ENCODE assay signal across 1 cellular context in the genomic region with DNA sequence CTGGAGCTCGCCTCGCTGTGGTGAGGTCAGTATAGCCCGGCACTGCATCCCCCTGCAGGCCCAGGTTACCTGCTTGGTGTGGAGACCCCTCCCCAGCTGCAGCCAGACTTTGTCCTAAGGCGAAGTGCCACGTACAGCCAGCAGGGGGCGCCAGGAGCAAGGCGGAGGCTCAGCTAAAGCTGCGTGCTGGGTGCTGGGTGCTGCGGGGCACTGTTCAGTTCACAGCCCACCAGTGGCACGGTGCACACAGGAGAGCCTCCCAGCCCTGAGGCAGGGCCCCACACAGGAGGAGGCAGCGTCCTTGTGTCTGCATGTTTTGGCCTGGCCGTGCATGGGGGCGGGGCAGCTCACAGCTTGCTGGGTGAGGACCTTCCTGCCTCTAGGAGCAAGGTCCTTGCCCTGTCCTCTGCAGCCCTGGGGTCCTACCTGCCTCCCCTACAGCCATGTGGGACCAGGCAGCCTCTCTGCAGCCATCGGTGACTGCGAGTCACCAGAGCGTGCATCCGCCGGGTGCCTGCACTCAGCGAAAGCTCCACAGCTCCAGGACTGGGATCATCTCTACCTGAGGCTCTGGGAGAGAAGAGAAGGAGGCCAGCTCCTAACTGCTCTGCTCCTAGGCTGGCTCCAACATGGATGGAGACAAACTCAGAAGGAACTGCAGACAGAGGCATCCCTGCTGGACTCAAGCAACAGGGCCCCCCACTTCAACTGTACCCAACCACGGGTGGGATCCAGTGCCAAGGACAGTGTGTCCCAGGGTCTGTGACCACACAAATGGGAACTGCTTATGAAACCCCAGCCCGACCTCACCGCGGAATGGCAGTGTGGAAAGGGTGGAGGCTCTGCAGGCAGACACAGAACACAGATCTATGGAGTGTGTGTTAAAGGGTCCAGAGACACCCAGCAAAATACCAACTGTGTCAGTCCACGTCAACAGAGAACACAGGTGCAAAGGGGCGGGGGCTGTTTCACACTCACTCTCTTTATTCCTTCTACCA.
TF ChIP-seq lines count a peak whose summit lies in the region.

No MANE protein-coding gene starts in this region.

TF ChIP-seq in HepG2, 621 proteins besides CTCF, POLR2A, EP300 and RAD21 (continued from another document and continues in another):
- TF ChIP-seq, protein P1, sequence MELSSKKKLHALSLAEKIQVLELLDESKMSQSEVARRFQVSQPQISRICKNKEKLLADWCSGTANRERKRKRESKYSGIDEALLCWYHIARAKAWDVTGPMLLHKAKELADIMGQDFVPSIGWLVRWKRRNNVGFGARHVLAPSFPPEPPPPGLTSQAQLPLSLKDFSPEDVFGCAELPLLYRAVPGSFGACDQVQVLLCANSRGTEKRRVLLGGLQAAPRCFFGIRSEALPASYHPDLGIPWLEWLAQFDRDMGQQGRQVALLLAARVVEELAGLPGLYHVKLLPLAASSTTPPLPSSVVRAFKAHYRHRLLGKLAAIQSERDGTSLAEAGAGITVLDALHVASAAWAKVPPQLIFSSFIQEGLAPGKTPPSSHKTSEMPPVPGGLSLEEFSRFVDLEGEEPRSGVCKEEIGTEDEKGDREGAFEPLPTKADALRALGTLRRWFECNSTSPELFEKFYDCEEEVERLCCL (CRISPR knock-in tag; IDR thresholded peaks at IDR 0.05; ENCODE audit: borderline replicate concordance), result no peak
- TF ChIP-seq SRF (IDR thresholded peaks at IDR 0.05; ENCODE audit: low read depth, low read length) (0 out of 2 replicates have a peak, but pooled peaks have one; percentile 16), ZNF569 (CRISPR knock-in tag; IDR thresholded peaks at IDR 0.05; ENCODE audit: borderline replicate concordance) (peak; percentile 66; the same call in 1 of the 2 replicates), DR1 (CRISPR knock-in tag; IDR thresholded peaks at IDR 0.05) (no peak), FOXO4 (CRISPR knock-in tag; conservative IDR thresholded peaks at IDR 0.05) (no peak), RORA (CRISPR knock-in tag; IDR thresholded peaks at IDR 0.05) (no peak), WIZ (CRISPR knock-in tag; IDR thresholded peaks at IDR 0.05) (peak; percentile 77; the same call in 1 of the 2 replicates), ZNF501 (CRISPR knock-in tag; IDR thresholded peaks at IDR 0.05) (peak; percentile 90), ZNF652 (CRISPR knock-in tag; IDR thresholded peaks at IDR 0.05; ENCODE audit: borderline replicate concordance, low read depth) (peak; percentile 40; the same call in 1 of the 2 replicates), CBX1 (IDR thresholded peaks at IDR 0.05; ENCODE audit: low read depth) (peak; percentile 93), PREB (CRISPR knock-in tag; IDR thresholded peaks at IDR 0.05) (no peak), MZF1 (CRISPR knock-in tag; IDR thresholded peaks at IDR 0.05; ENCODE audit: borderline replicate concordance) (0 out of 2 replicates have a peak, but pooled peaks have one; percentile 83), NR2C2 (CRISPR knock-in tag; IDR thresholded peaks at IDR 0.05; ENCODE audit: borderline replicate concordance) (peak; percentile 64; the same call in 1 of the 2 replicates), ZFP90 (CRISPR knock-in tag; IDR thresholded peaks at IDR 0.05; ENCODE audit: borderline replicate concordance) (peak; percentile 94), RCOR2 (CRISPR knock-in tag; IDR thresholded peaks at IDR 0.05) (peak; percentile 87; the same call in 1 of the 2 replicates), ZNF33B (CRISPR knock-in tag; IDR thresholded peaks at IDR 0.05) (peak; percentile 91), ZNF75D (CRISPR knock-in tag; IDR thresholded peaks at IDR 0.05; ENCODE audit: borderline replicate concordance) (no peak), ZNF878 (CRISPR knock-in tag; IDR thresholded peaks at IDR 0.05) (no peak), ZNF678 (CRISPR knock-in tag; IDR thresholded peaks at IDR 0.05) (no peak), SALL1 (CRISPR knock-in tag; IDR thresholded peaks at IDR 0.05) (peak; percentile 98), E2F5 (CRISPR knock-in tag; conservative IDR thresholded peaks at IDR 0.05) (no peak), NR2F2 (IDR thresholded peaks at IDR 0.05; ENCODE audit: borderline replicate concordance, low read depth) (no peak), NFE2L2 (IDR thresholded peaks at IDR 0.05; ENCODE audit: low read length) (no peak), GZF1 (CRISPR knock-in tag; IDR thresholded peaks at IDR 0.05) (peak; percentile 63; the same call in 1 of the 2 replicates), RBM39 (IDR thresholded peaks at IDR 0.05; ENCODE audit: low read depth, low read length, poor library complexity, severe bottlenecking) (peak; percentile 73), FOXA1 (IDR thresholded peaks at IDR 0.05) (no peak), FOXA1 (CRISPR knock-in tag; IDR thresholded peaks at IDR 0.05) (no peak), ISX (CRISPR knock-in tag; conservative IDR thresholded peaks at IDR 0.05) (no peak), ASH2L (IDR thresholded peaks at IDR 0.05; ENCODE audit: insufficient read length, low read depth, low read length) (peak; percentile 79), TGIF2 (CRISPR knock-in tag; IDR thresholded peaks at IDR 0.05) (peak; percentile 94), ZUFSP (CRISPR knock-in tag; IDR thresholded peaks at IDR 0.05; ENCODE audit: borderline replicate concordance) (no peak), ZBTB42 (CRISPR knock-in tag; IDR thresholded peaks at IDR 0.05) (no peak), ZNF101 (CRISPR knock-in tag; IDR thresholded peaks at IDR 0.05; ENCODE audit: borderline replicate concordance, low read depth) (no peak), MXI1 (IDR thresholded peaks at IDR 0.05; ENCODE audit: borderline replicate concordance, low read depth, low read length) (peak; percentile 81; the same call in 1 of the 3 replicates), GATA4 (IDR thresholded peaks at IDR 0.05; ENCODE audit: borderline replicate concordance, low read depth) (no peak), MLLT10 (CRISPR knock-in tag; IDR thresholded peaks at IDR 0.05) (no peak), MTA1 (CRISPR knock-in tag; IDR thresholded peaks at IDR 0.05; ENCODE audit: borderline replicate concordance) (peak; percentile 100), ZNF160 (CRISPR knock-in tag; IDR thresholded peaks at IDR 0.05) (peak; percentile 92), SNAI1 (CRISPR knock-in tag; IDR thresholded peaks at IDR 0.05; ENCODE audit: borderline replicate concordance) (0 out of 2 replicates have a peak, but pooled peaks have one; percentile 45), BHLHE40 (IDR thresholded peaks at IDR 0.05; ENCODE audit: low read length) (peak; percentile 55; the same call in 1 of the 2 replicates), AGO2 (optimal IDR thresholded peaks at IDR 0.05; ENCODE audit: low read depth, low read length) (peak; percentile 86), XRCC5 (optimal IDR thresholded peaks at IDR 0.05; ENCODE audit: low read length) (peak; percentile 75), RFXANK (CRISPR knock-in tag; IDR thresholded peaks at IDR 0.05) (peak; percentile 73; the same call in 1 of the 2 replicates), BRD4 (CRISPR knock-in tag; IDR thresholded peaks at IDR 0.05) (peak; percentile 94), EED (CRISPR knock-in tag; IDR thresholded peaks at IDR 0.05) (no peak; the same call in 1 of the 2 replicates), HNRNPL (IDR thresholded peaks at IDR 0.05; ENCODE audit: low read depth, low read length) (peak; percentile 99), KAT2B (IDR thresholded peaks at IDR 0.05; ENCODE audit: borderline replicate concordance, low read depth, low read length) (no peak)
- TF ChIP-seq, protein P2, sequence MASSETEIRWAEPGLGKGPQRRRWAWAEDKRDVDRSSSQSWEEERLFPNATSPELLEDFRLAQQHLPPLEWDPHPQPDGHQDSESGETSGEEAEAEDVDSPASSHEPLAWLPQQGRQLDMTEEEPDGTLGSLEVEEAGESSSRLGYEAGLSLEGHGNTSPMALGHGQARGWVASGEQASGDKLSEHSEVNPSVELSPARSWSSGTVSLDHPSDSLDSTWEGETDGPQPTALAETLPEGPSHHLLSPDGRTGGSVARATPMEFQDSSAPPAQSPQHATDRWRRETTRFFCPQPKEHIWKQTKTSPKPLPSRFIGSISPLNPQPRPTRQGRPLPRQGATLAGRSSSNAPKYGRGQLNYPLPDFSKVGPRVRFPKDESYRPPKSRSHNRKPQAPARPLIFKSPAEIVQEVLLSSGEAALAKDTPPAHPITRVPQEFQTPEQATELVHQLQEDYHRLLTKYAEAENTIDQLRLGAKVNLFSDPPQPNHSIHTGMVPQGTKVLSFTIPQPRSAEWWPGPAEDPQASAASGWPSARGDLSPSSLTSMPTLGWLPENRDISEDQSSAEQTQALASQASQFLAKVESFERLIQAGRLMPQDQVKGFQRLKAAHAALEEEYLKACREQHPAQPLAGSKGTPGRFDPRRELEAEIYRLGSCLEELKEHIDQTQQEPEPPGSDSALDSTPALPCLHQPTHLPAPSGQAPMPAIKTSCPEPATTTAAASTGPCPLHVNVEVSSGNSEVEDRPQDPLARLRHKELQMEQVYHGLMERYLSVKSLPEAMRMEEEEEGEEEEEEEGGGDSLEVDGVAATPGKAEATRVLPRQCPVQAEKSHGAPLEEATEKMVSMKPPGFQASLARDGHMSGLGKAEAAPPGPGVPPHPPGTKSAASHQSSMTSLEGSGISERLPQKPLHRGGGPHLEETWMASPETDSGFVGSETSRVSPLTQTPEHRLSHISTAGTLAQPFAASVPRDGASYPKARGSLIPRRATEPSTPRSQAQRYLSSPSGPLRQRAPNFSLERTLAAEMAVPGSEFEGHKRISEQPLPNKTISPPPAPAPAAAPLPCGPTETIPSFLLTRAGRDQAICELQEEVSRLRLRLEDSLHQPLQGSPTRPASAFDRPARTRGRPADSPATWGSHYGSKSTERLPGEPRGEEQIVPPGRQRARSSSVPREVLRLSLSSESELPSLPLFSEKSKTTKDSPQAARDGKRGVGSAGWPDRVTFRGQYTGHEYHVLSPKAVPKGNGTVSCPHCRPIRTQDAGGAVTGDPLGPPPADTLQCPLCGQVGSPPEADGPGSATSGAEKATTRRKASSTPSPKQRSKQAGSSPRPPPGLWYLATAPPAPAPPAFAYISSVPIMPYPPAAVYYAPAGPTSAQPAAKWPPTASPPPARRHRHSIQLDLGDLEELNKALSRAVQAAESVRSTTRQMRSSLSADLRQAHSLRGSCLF (CRISPR knock-in tag; IDR thresholded peaks at IDR 0.05; ENCODE audit: borderline replicate concordance), result no peak
- TF ChIP-seq, protein P3, sequence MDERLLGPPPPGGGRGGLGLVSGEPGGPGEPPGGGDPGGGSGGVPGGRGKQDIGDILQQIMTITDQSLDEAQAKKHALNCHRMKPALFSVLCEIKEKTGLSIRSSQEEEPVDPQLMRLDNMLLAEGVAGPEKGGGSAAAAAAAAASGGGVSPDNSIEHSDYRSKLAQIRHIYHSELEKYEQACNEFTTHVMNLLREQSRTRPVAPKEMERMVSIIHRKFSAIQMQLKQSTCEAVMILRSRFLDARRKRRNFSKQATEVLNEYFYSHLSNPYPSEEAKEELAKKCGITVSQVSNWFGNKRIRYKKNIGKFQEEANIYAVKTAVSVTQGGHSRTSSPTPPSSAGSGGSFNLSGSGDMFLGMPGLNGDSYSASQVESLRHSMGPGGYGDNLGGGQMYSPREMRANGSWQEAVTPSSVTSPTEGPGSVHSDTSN (CRISPR knock-in tag; IDR thresholded peaks at IDR 0.05), result no peak
- TF ChIP-seq, protein P4, sequence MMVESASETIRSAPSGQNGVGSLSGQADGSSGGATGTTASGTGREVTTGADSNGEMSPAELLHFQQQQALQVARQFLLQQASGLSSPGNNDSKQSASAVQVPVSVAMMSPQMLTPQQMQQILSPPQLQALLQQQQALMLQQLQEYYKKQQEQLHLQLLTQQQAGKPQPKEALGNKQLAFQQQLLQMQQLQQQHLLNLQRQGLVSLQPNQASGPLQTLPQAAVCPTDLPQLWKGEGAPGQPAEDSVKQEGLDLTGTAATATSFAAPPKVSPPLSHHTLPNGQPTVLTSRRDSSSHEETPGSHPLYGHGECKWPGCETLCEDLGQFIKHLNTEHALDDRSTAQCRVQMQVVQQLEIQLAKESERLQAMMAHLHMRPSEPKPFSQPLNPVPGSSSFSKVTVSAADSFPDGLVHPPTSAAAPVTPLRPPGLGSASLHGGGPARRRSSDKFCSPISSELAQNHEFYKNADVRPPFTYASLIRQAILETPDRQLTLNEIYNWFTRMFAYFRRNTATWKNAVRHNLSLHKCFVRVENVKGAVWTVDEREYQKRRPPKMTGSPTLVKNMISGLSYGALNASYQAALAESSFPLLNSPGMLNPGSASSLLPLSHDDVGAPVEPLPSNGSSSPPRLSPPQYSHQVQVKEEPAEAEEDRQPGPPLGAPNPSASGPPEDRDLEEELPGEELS (CRISPR knock-in tag; IDR thresholded peaks at IDR 0.05), result peak; percentile 88
